Comparison of ENCODE assay signal across 27 cellular contexts in genomic region chr4:114316789-114317188, GRCh38.
"Had no signal": no experiment of that assay in that cellular context is flagged by ENCODE, and none has a peak within 500 bp of the region (broad histone marks: within the 10 kb centered on the region; RNA-seq: fewer than 3 reads in every experiment).

No MANE protein-coding gene starts in this region.

- H3K9me3 ChIP-seq: left lung, lower lobe of right lung, pancreas, prostate gland, suprapubic skin, thoracic aorta, upper lobe of right lung had no signal

- H3K27me3 ChIP-seq: hepatocyte, left lung, pancreas, suprapubic skin, tibial artery, upper lobe of right lung had no signal

- H3K4me2 ChIP-seq: hepatocyte had no signal

- H3K36me3 ChIP-seq: left lung, lower lobe of right lung, pancreas, prostate gland, suprapubic skin, thoracic aorta, tibial artery, upper lobe of right lung had no signal

- H3K4me3 ChIP-seq: hepatocyte, left lung, lower lobe of right lung, pancreas, prostate gland, skin epidermis, suprapubic skin, thoracic aorta, tibial artery, upper lobe of right lung had no signal

- DNase-seq: kidney glomerular epithelial cell; left colon; left lung; lower lobe of right lung; mammary epithelial cell; mesenchymal stem cell; naive thymus-derived CD8-positive, alpha-beta T cell; nucleus accumbens; pancreas; posterior cingulate gyrus; retina; right cardiac atrium; stimulated activated CD4-positive, alpha-beta T cell treated with anti-CD3 and anti-CD28 coated beads, Interleukin-12 subunit alpha, Interleukin-12 subunit beta, amount 100 ng/mL, for 4 hours; stimulated activated CD4-positive, alpha-beta T cell treated with anti-CD3 and anti-CD28 coated beads, Interleukin-15, amount 100 ng/mL, for 24 hours; stimulated activated CD4-positive, alpha-beta T cell treated with anti-CD3 and anti-CD28 coated beads, Interleukin-2, amount 100 ng/mL, for 24 hours; stimulated activated CD4-positive, alpha-beta T cell treated with anti-CD3 and anti-CD28 coated beads, Interleukin-4, amount 100 ng/mL, for 24 hours; stimulated activated naive CD4-positive, alpha-beta T cell; tibial artery; trophoblast cell; upper lobe of right lung had no signal

- ATAC-seq: left colon; left lung; lower lobe of right lung; naive thymus-derived CD8-positive, alpha-beta T cell; pancreas; right cardiac atrium; sciatic nerve; stimulated activated effector memory CD8-positive, alpha-beta T cell treated with anti-CD3 and anti-CD28 coated beads, Interleukin-12 subunit alpha, Interleukin-12 subunit beta, amount 100 ng/mL, for 72 hours; upper lobe of right lung had no signal

- H3K4me1 ChIP-seq: left lung, prostate gland, suprapubic skin, upper lobe of right lung had no signal

- H2AFZ ChIP-seq: hepatocyte had no signal

- H3K27ac ChIP-seq: hepatocyte, left lung, lower lobe of right lung, pancreas, prostate gland, skin epidermis, suprapubic skin, thoracic aorta, tibial artery, upper lobe of right lung had no signal

- H3K79me2 ChIP-seq: hepatocyte had no signal
